8 cellular contexts compared by ENCODE assay signal in the genomic region with DNA sequence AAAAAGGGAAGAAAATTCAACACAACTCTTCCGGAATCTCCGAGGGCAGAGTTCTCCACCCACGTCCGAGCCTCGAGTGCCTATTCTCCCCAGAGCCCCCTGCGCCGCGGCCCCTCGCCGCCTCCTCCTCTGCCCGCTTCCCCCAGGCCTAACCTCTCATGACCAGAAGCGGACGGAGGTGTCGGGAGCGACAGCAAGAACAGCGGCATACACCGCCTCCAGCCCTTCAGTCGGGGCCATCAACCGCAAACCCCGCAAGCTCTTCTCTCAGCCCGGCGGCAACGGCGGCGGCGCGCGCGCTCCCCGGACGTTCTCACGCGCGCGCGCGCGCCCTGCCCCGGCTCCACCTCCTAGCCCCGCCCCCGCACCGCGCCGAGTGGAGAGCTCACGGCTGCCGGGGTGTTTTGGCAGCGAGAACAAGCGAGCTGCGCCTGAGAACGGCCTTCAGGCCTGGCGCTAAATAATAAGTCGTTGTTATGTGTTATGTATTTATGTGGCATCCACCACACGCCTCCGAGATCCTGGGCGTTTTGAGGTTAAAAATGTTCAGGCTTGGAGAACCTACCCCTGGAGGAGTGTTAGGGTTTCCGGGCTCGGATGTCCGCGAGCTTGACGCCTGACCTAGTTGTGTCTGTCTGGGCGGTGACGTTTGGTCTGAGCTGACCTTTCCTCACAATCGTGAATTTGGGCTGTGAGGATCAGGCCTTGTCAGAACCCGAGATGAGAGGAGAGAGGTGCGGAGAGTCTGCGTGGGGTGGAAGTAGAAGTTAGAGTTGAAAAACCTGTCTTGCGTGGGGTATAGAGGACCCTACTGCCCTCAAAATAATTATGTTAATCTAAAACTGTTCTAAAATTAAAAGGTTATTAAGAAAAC. TPM values are rescaled to one million over a fixed set of nuclear protein-coding genes. Genes with fewer than 3 reads are reported as not detected.
A peak's percentile ranks its signal among the peaks of the same experiment; 100 is the strongest.
DNase-seq lines count a peak whose midpoint lies in the region; ATAC-seq, FAIRE-seq and TF ChIP-seq lines count a peak whose summit lies in the region.

A gene with protein sequence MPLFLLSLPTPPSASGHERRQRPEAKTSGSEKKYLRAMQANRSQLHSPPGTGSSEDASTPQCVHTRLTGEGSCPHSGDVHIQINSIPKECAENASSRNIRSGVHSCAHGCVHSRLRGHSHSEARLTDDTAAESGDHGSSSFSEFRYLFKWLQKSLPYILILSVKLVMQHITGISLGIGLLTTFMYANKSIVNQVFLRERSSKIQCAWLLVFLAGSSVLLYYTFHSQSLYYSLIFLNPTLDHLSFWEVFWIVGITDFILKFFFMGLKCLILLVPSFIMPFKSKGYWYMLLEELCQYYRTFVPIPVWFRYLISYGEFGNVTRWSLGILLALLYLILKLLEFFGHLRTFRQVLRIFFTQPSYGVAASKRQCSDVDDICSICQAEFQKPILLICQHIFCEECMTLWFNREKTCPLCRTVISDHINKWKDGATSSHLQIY (minus strand): TSS at position 286 of the 874 bp plus-strand sequence. CDS start 77 bp downstream, at position 209.

- CTCF ChIA-PET in RWPE1 (lab: Yijun Ruan, JAX): interaction anchor here (0.6 to 1.3 kb wide), 2 partner anchors 72 to 357 kb away, joined by 3 to 4 read pairs; no protein-coding TSS in a partner anchor

- peak within 1 kb of the TSS; percentile 96 for H3K27ac Mint-ChIP-seq in activated T-helper 17 cell treated with anti-CD3 and anti-CD28 coated beads, Interleukin-2, amount 50 U/mL, for 72 hours
- H3K27ac Mint-ChIP-seq in naive B cell: peak within 1 kb of the TSS; percentile 94 to 98 (median 95)

- no peaks in the 10 kb centered on the region for H3K9me3 Mint-ChIP-seq in activated T-helper 17 cell treated with anti-CD3 and anti-CD28 coated beads, Interleukin-2, amount 50 U/mL, for 72 hours
- H3K9me3 Mint-ChIP-seq in naive B cell: no peaks in the 10 kb centered on the region

- peaks cover 13% of the 10 kb centered on the region for H3K4me1 Mint-ChIP-seq in activated T-helper 17 cell treated with anti-CD3 and anti-CD28 coated beads, Interleukin-2, amount 50 U/mL, for 72 hours
- H3K4me1 Mint-ChIP-seq in naive B cell: peaks cover 8 to 33% (median 18%) of the 10 kb centered on the region in 3 donors

- H3K9me3 ChIP-seq in KOPT-K1 (ENCODE audit: insufficient read depth, low read length, poor library complexity, severe bottlenecking): no peaks in the 10 kb centered on the region

- peak; percentile 71 for ATAC-seq in GM21576 (IDR thresholded peaks at IDR 0.05; ENCODE audit: unreplicated experiment)
- peak; percentile 80 for ATAC-seq in activated T-helper 17 cell treated with anti-CD3 and anti-CD28 coated beads, Interleukin-2, amount 50 U/mL, for 72 hours (replicated peaks)
- peak; percentile 86 to 87 for ATAC-seq in naive B cell (ENCODE audit: low read depth in 2 of 2)

- POLR2A ChIA-PET in RWPE1 (lab: Yijun Ruan, JAX; ENCODE audit: low non-redundant PET): interaction anchor here (0.5 to 1.1 kb wide), 5 partner anchors 14 to 1959 kb away, joined by 3 to 4 read pairs (median 3); a partner anchor contains a TSS

- FAIRE-seq in D721Med (lab: Jason Lieb, UNC): no peak

- DNase-seq in D721Med (ENCODE audit: insufficient read length, low spot score): peak; percentile 73
- DNase-seq in RWPE1 (ENCODE audit: low spot score): peak; percentile 91
- DNase-seq in fibroblast of gingiva (ENCODE audit: low read depth): peak; percentile 82
- DNase-seq in naive B cell: peak; percentile 83
- peak; percentile 72 to 81 for DNase-seq in stimulated activated CD8-positive, alpha-beta memory T cell treated with anti-CD3 and anti-CD28 coated beads, Interleukin-7, amount 100 ng/mL, for 48 hours (ENCODE audit: extremely low read depth in 1 of 2, low read depth in 1 of 2)

- peak within 1 kb of the TSS; percentile 99 for H3K4me3 Mint-ChIP-seq in activated T-helper 17 cell treated with anti-CD3 and anti-CD28 coated beads, Interleukin-2, amount 50 U/mL, for 72 hours
- H3K4me3 Mint-ChIP-seq in naive B cell: peak within 1 kb of the TSS; percentile 77 to 99 (median 96)

- H3K27ac ChIP-seq in KOPT-K1 (ENCODE audit: low read depth, low read length, poor library complexity, severe bottlenecking) (peak within 1 kb of the TSS; percentile 56), RWPE1 (peak within 1 kb of the TSS; percentile 85)

- H3K36me3 ChIP-seq in KOPT-K1 (ENCODE audit: insufficient read depth, low read length): no peaks in the 10 kb centered on the region

- H3K27me3 Mint-ChIP-seq in activated T-helper 17 cell treated with anti-CD3 and anti-CD28 coated beads, Interleukin-2, amount 50 U/mL, for 72 hours: no peaks in the 10 kb centered on the region
- no peaks in the 10 kb centered on the region for H3K27me3 Mint-ChIP-seq in naive B cell

- TF ChIP-seq CTCF in D721Med (IDR thresholded peaks at IDR 0.05; ENCODE audit: insufficient read depth, missing control alignments): no peak
- TF ChIP-seq CTCF in RWPE1 (conservative IDR thresholded peaks at IDR 0.05; ENCODE audit: low read depth): no peak

- peaks cover 38% of the 10 kb centered on the region for H3K36me3 Mint-ChIP-seq in activated T-helper 17 cell treated with anti-CD3 and anti-CD28 coated beads, Interleukin-2, amount 50 U/mL, for 72 hours (ENCODE audit: low read depth)
- no peaks in the 10 kb centered on the region for H3K36me3 Mint-ChIP-seq in naive B cell

RNA-seq across cellular contexts. Expression of the gene that starts here (rescaled TPM):
- 10 to 100 TPM; 22.0 to 40.1 TPM for total RNA-seq in activated T-helper 17 cell treated with anti-CD3 and anti-CD28 coated beads, Interleukin-2, amount 50 U/mL, for 72 hours
- 10 to 100 TPM; 33.0 to 73.3 (median 42.8) TPM for polyA plus RNA-seq in naive B cell (ENCODE audit: low read depth in 6 of 6)

Comparison
In these comparisons a context has a peak if more than half of its experiments do, and no peak if none do; other contexts are left out.
1. Peak in every context shown above with its lines: DNase-seq, ATAC-seq and H3K27ac ChIP-seq.